13 cellular contexts compared by ENCODE assay signal in genomic region chr19:13014921-13015280, GRCh38. TPM values are rescaled to one million over a fixed set of nuclear protein-coding genes. Genes with fewer than 3 reads are reported as not detected.
DNase-seq lines count a peak whose midpoint lies in the region; ATAC-seq and TF ChIP-seq lines count a peak whose summit lies in the region.
"Had no signal": no experiment of that assay in that cellular context is flagged by ENCODE, and none has a peak within 500 bp of the region (broad histone marks: within the 10 kb centered on the region; RNA-seq: fewer than 3 reads in every experiment).

No MANE protein-coding gene starts in this region.

- H3K4me3 Mint-ChIP-seq in GM23338 = peak overlapping the region; percentile 22; the same call in 1 of the 3 replicates
- H3K4me3 Mint-ChIP-seq in T-cell = peak overlapping the region in 2 of 3 donors; percentile 28 to 78
- H3K4me3 Mint-ChIP-seq in activated T-helper 2 cell treated with anti-CD3 and anti-CD28 coated beads, Interferon-gamma antibody, Interleukin-2, Interleukin-4, amounts not matched to agents 10 μg/mL and 5 μg/mL and 100 μg/mL, durations not matched to agents 14 hours and 24 hours and 36 hours (ENCODE audit: low read depth) = no peak overlapping the region

- H4K20me1 ChIP-seq in GM23338 (replicated peaks; ENCODE audit: insufficient read depth) = peaks cover 37% of the 10 kb centered on the region

- peaks cover 50% of the 10 kb centered on the region for H3F3A ChIP-seq in GM23338 (replicated peaks; ENCODE audit: low read depth)

- TF ChIP-seq CTCF in GM23338 (conservative IDR thresholded peaks at IDR 0.05; ENCODE audit: low read depth in 2 of 2) = no peak

- peaks cover 20% of the 10 kb centered on the region for H3K9me3 Mint-ChIP-seq in GM23338
- H3K9me3 Mint-ChIP-seq in T-cell = no peaks in the 10 kb centered on the region
- no peaks in the 10 kb centered on the region for H3K9me3 Mint-ChIP-seq in activated T-helper 2 cell treated with anti-CD3 and anti-CD28 coated beads, Interferon-gamma antibody, Interleukin-2, Interleukin-4, amounts not matched to agents 10 μg/mL and 5 μg/mL and 100 μg/mL, durations not matched to agents 14 hours and 24 hours and 36 hours
- H3K9me3 Mint-ChIP-seq: activated B cell treated with CpG ODN at 0.5 μM for 24 hours; activated T-helper 17 cell treated with anti-CD3 and anti-CD28 coated beads, Interleukin-2, amount 50 U/mL, for 72 hours had no signal

- H3K36me3 Mint-ChIP-seq in GM23338 (ENCODE audit: low read depth) (no peaks in the 10 kb centered on the region), T-cell (no peaks in the 10 kb centered on the region)
- no peaks in the 10 kb centered on the region for H3K36me3 Mint-ChIP-seq in activated T-helper 2 cell treated with anti-CD3 and anti-CD28 coated beads, Interferon-gamma antibody, Interleukin-2, Interleukin-4, amounts not matched to agents 10 μg/mL and 5 μg/mL and 100 μg/mL, durations not matched to agents 14 hours and 24 hours and 36 hours (ENCODE audit: low read depth)

- peak; percentile 45 for DNase-seq in GM23338 (ENCODE audit: low spot score)
- no peak for DNase-seq in T-cell
- DNase-seq in superior temporal gyrus (ENCODE audit: extremely low spot score) = peak; percentile 69
- DNase-seq in HCEC 1CT = no peak
- no peak for DNase-seq in activated T-helper 2 cell treated with anti-CD3 and anti-CD28 coated beads, Interferon-gamma antibody, Interleukin-2, Interleukin-4, amounts not matched to agents 10 μg/mL and 5 μg/mL and 100 μg/mL, durations not matched to agents 14 hours and 24 hours and 36 hours (ENCODE audit: low spot score)
- no peak for DNase-seq in NCI-H2081 (lab: John Stamatoyannopoulos, UW)
- DNase-seq: activated B cell treated with CpG ODN at 0.5 μM for 24 hours, SIG-M5 had no signal

- H3K27ac ChIP-seq in GM23338 (ENCODE audit: low read depth) (no peak overlapping the region), layer of hippocampus (ENCODE audit: low read depth, low read length) (peak overlapping the region; percentile 81)

- POLR2A ChIA-PET in T-cell (lab: Charles Lee) = no interaction called here

- H3K27ac Mint-ChIP-seq in GM23338 = no peak overlapping the region
- H3K27ac Mint-ChIP-seq in T-cell = peak overlapping the region in 1 of 2 donors; percentile 65
- H3K27ac Mint-ChIP-seq in activated T-helper 2 cell treated with anti-CD3 and anti-CD28 coated beads, Interferon-gamma antibody, Interleukin-2, Interleukin-4, amounts not matched to agents 10 μg/mL and 5 μg/mL and 100 μg/mL, durations not matched to agents 14 hours and 24 hours and 36 hours = no peak overlapping the region
- H3K27ac Mint-ChIP-seq: activated B cell treated with CpG ODN at 0.5 μM for 24 hours; activated T-helper 17 cell treated with anti-CD3 and anti-CD28 coated beads, Interleukin-2, amount 50 U/mL, for 72 hours had no signal

- no peaks in the 10 kb centered on the region for H3K9me2 ChIP-seq in GM23338 (ENCODE audit: insufficient read depth)

- peaks cover 100% of the 10 kb centered on the region for H3K27me3 Mint-ChIP-seq in GM23338 (ENCODE audit: insufficient read depth, low read depth, poor library complexity)
- peaks cover 36 to 68% of the 10 kb centered on the region in 2 donors for H3K27me3 Mint-ChIP-seq in T-cell
- peaks cover 71% of the 10 kb centered on the region for H3K27me3 Mint-ChIP-seq in activated T-helper 2 cell treated with anti-CD3 and anti-CD28 coated beads, Interferon-gamma antibody, Interleukin-2, Interleukin-4, amounts not matched to agents 10 μg/mL and 5 μg/mL and 100 μg/mL, durations not matched to agents 14 hours and 24 hours and 36 hours (ENCODE audit: low read depth)

- CTCF ChIA-PET in T-cell (lab: Charles Lee) = interaction anchor here in 1 of 2 donors (1.3 kb wide), 1 partner anchor 46 kb away, joined by 5 read pairs; no protein-coding TSS in a partner anchor

- intact Hi-C loops in activated T-helper 2 cell treated with anti-CD3 and anti-CD28 coated beads, Interferon-gamma antibody, Interleukin-2, Interleukin-4, amounts not matched to agents 10 μg/mL and 5 μg/mL and 100 μg/mL, durations not matched to agents 14 hours and 24 hours and 36 hours (cut with micrococcal nuclease) = loop anchor here (1.0 to 5.0 kb wide), 2 partner anchors 7 to 178 kb away; partner anchors contain the start of gene MAST1

- no peak overlapping the region for H3K4me3 ChIP-seq in GM23338
- H3K4me3 ChIP-seq: HAP-1 had no signal

- H3K36me3 ChIP-seq in GM23338 (ENCODE audit: insufficient read depth) = no peaks in the 10 kb centered on the region
- H3K36me3 ChIP-seq: HAP-1 had no signal

- H3K27me3 ChIP-seq in GM23338 (ENCODE audit: insufficient read depth) (peaks cover 100% of the 10 kb centered on the region), layer of hippocampus (ENCODE audit: control insufficient read depth, insufficient read depth, low read length) (peaks cover 2% of the 10 kb centered on the region)

- no peak for ATAC-seq in GM23338
- no peak for ATAC-seq in T-cell (replicated peaks in 1 of 4)
- ATAC-seq: activated T-helper 17 cell treated with anti-CD3 and anti-CD28 coated beads, Interleukin-2, amount 50 U/mL, for 72 hours had no signal

- peak overlapping the region; percentile 71 for H3K4me2 ChIP-seq in GM23338

- H3K4me1 Mint-ChIP-seq in GM23338 (peaks cover 74% of the 10 kb centered on the region), T-cell (peaks cover 22 to 34% (median 29%) of the 10 kb centered on the region in 3 donors)
- peaks cover 13% of the 10 kb centered on the region for H3K4me1 Mint-ChIP-seq in activated T-helper 2 cell treated with anti-CD3 and anti-CD28 coated beads, Interferon-gamma antibody, Interleukin-2, Interleukin-4, amounts not matched to agents 10 μg/mL and 5 μg/mL and 100 μg/mL, durations not matched to agents 14 hours and 24 hours and 36 hours (ENCODE audit: low read depth)

- no peak overlapping the region for H2AFZ ChIP-seq in GM23338

- H3K4me1 ChIP-seq in GM23338 (ENCODE audit: insufficient read depth) = peaks cover 91% of the 10 kb centered on the region
- H3K4me1 ChIP-seq: HAP-1 had no signal

- H3K79me2 ChIP-seq in GM23338 (replicated peaks; ENCODE audit: insufficient read depth) = no peaks in the 10 kb centered on the region

TF ChIP-seq in GM23338, 12 proteins besides CTCF, POLR2A, EP300 and RAD21 (continues in another document):
- no peak for TF ChIP-seq JUNB (IDR thresholded peaks at IDR 0.05; ENCODE audit: unreplicated experiment)

RNA-seq across cellular contexts. Expression of gene NFIX, which starts 19.6 kb away (rescaled TPM):
- 0.14 and 1.2 TPM in 2 replicates for total RNA-seq in GM23338 (2014; rRNA removed; shearing (Covaris generic))
- polyA plus RNA-seq in GM23338 (2016; fragmentation: Nextera tagmentation; extraction: Ambion mirVana) = 0.06 and 0.31 TPM in 2 replicates
- 1 to 10 TPM; 3.9 to 6.6 (median 6.3) TPM for total RNA-seq in T-cell
- 2.7 and 3.0 TPM in 2 replicates for total RNA-seq in activated T-helper 2 cell treated with anti-CD3 and anti-CD28 coated beads, Interferon-gamma antibody, Interleukin-2, Interleukin-4, amounts not matched to agents 10 μg/mL and 5 μg/mL and 100 μg/mL, durations not matched to agents 14 hours and 24 hours and 36 hours

RNA-seq across cellular contexts. Expression of gene DAND5, which starts 45.5 kb away (rescaled TPM):
- 0.28 TPM in 1 of 2 replicates, not detected in the other for total RNA-seq in GM23338 (2014; rRNA removed; shearing (Covaris generic))
- polyA plus RNA-seq in GM23338 (2016; fragmentation: Nextera tagmentation; extraction: Ambion mirVana) = 0.10 and 0.18 TPM in 2 replicates
- total RNA-seq in T-cell = not detected
- 0.16 TPM in 1 of 2 replicates, not detected in the other for total RNA-seq in activated T-helper 2 cell treated with anti-CD3 and anti-CD28 coated beads, Interferon-gamma antibody, Interleukin-2, Interleukin-4, amounts not matched to agents 10 μg/mL and 5 μg/mL and 100 μg/mL, durations not matched to agents 14 hours and 24 hours and 36 hours
- total RNA-seq: activated B cell treated with CpG ODN at 0.5 μM for 24 hours, NCI-H460 had no signal
- polyA plus RNA-seq: liver had no signal

RNA-seq across cellular contexts. Expression of gene GADD45GIP1, which starts 57.9 kb away (rescaled TPM):
- 46.5 and 63.9 TPM in 2 replicates for total RNA-seq in GM23338 (2014; rRNA removed; shearing (Covaris generic))
- polyA plus RNA-seq in GM23338 (2016; fragmentation: Nextera tagmentation; extraction: Ambion mirVana) = 255 and 290 TPM in 2 replicates
- 10 to 100 TPM in 3 of 5 donors, 1 to 10 TPM in 2; 6.2 to 22.6 (median 20.1) TPM for total RNA-seq in T-cell
- total RNA-seq in activated T-helper 2 cell treated with anti-CD3 and anti-CD28 coated beads, Interferon-gamma antibody, Interleukin-2, Interleukin-4, amounts not matched to agents 10 μg/mL and 5 μg/mL and 100 μg/mL, durations not matched to agents 14 hours and 24 hours and 36 hours = 29.2 and 32.6 TPM in 2 replicates

Comparison
In these comparisons a context has a peak if more than half of its experiments do, and no peak if none do; other contexts are left out.
1. DNase-seq: peak in GM23338 (single experiment) and superior temporal gyrus (single experiment); none in T-cell (0 of 34), HCEC 1CT (single experiment), activated T-helper 2 cell treated with anti-CD3 and anti-CD28 coated beads, Interferon-gamma antibody, Interleukin-2, Interleukin-4, amounts not matched to agents 10 μg/mL and 5 μg/mL and 100 μg/mL, durations not matched to agents 14 hours and 24 hours and 36 hours (single experiment) and NCI-H2081 (0 of 2).